In the genomic region with DNA sequence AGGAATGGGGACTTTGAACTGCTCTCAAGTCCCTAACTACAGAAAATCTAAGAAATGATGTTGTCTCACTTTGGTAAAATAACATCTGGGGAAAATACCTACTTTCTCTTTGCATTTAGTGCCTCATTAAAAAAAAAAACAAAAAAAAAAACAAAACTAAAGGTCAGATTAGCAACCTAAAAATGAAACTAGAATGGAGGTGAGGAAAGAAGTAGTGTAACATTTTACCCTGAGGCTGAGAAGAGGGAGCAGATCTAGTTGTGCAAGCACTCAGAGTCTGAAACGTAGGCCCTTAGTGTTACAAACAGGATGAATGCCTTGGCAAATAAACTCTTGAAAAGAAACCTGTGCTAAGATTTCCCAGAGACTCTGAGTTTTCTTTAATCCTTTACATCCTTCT, we compare ENCODE assay signal across 13 cellular contexts. TPM values are rescaled to one million over a fixed set of nuclear protein-coding genes. Genes with fewer than 3 reads are reported as not detected.
DNase-seq lines count a peak whose midpoint lies in the region; ATAC-seq lines count a peak whose summit lies in the region.
"Had no signal": no experiment of that assay in that cellular context is flagged by ENCODE, and none has a peak within 500 bp of the region (broad histone marks: within the 10 kb centered on the region; RNA-seq: fewer than 3 reads in every experiment).

No MANE protein-coding gene starts in this region.

- ATAC-seq in GM18502 (IDR thresholded peaks at IDR 0.05; ENCODE audit: poor library complexity, unreplicated experiment): peak; percentile 65
- ATAC-seq in GM19455 (IDR thresholded peaks at IDR 0.05; ENCODE audit: unreplicated experiment): peak; percentile 61
- ATAC-seq in HG03354 (IDR thresholded peaks at IDR 0.05; ENCODE audit: poor library complexity, severe bottlenecking, unreplicated experiment): peak; percentile 62
- no peak for ATAC-seq in GM18861 (IDR thresholded peaks at IDR 0.05; ENCODE audit: unreplicated experiment)
- ATAC-seq: Panc1 had no signal

- H3K23ac ChIP-seq in neuronal stem cell (ENCODE audit: low read depth, low read length, poor library complexity): no peak overlapping the region

- H3K27me3 ChIP-seq in effector memory CD4-positive, alpha-beta T cell (replicated peaks; ENCODE audit: control insufficient read depth, insufficient read depth, low read length, poor library complexity, severe bottlenecking): no peaks in the 10 kb centered on the region
- H3K27me3 ChIP-seq in H7 (ENCODE audit: control insufficient read depth, insufficient read depth, low read length) (no peaks in the 10 kb centered on the region), neuronal stem cell (ENCODE audit: control insufficient read depth in 3 of 3, insufficient read depth in 3 of 3, low read depth in 1 of 3, low read length in 3 of 3) (peaks cover 0 to 13% (median 0%) of the 10 kb centered on the region in 3 experiments)

- no CpG with 5 or more reads among the region's 1 CpG for WGBS in neuronal stem cell (ENCODE audit: extremely low coverage in 2 of 2, insufficient read length in 2 of 2, insufficient replicate concordance in 1 of 2), 2 donors

- DNase-seq in effector memory CD4-positive, alpha-beta T cell: no peak
- no peak for DNase-seq in H7
- no peak for DNase-seq in NCI-H1417 treated with DMSO at 0.1 percent for 48 hours (lab: John Stamatoyannopoulos, UW)
- DNase-seq in neuronal stem cell (ENCODE audit: low spot score): no peak
- DNase-seq: DND-41; naive B cell; NCI-H1436; stimulated activated CD4-positive, alpha-beta T cell treated with anti-CD3 and anti-CD28 coated beads, Interleukin-15, amount 100 ng/mL, for 24 hours had no signal

- peak overlapping the region; percentile 78 for H3K27ac ChIP-seq in effector memory CD4-positive, alpha-beta T cell (ENCODE audit: insufficient read depth, low read length, poor library complexity, severe bottlenecking)
- H3K27ac ChIP-seq in neuronal stem cell (replicated peaks; ENCODE audit: low read length): no peak overlapping the region

- no peak overlapping the region for H3K14ac ChIP-seq in neuronal stem cell (ENCODE audit: low read length)

- H2BK120ac ChIP-seq in neuronal stem cell (ENCODE audit: low read depth, low read length): no peak overlapping the region

- no peaks in the 10 kb centered on the region for H3K36me3 ChIP-seq in effector memory CD4-positive, alpha-beta T cell (ENCODE audit: control insufficient read depth, insufficient read depth, low read length)
- H3K36me3 ChIP-seq in H7 (replicated peaks; ENCODE audit: control insufficient read depth, insufficient read depth, low read length) (no peaks in the 10 kb centered on the region), neuronal stem cell (replicated peaks in 1 of 2; ENCODE audit: control insufficient read depth in 2 of 2, insufficient read depth in 2 of 2, low read length in 2 of 2) (no peaks in the 10 kb centered on the region)

- no peaks in the 10 kb centered on the region for H3K9me3 ChIP-seq in effector memory CD4-positive, alpha-beta T cell (ENCODE audit: control insufficient read depth, low read length)
- H3K9me3 ChIP-seq in neuronal stem cell (replicated peaks in 1 of 2; ENCODE audit: control insufficient read depth in 2 of 2, insufficient read depth in 1 of 2, low read depth in 1 of 2, low read length in 2 of 2): no peaks in the 10 kb centered on the region

- H2BK5ac ChIP-seq in neuronal stem cell (ENCODE audit: low read length): no peak overlapping the region

- H3K4ac ChIP-seq in neuronal stem cell (ENCODE audit: low read length): no peak overlapping the region

- no peaks in the 10 kb centered on the region for H3K79me1 ChIP-seq in neuronal stem cell (ENCODE audit: low read depth, low read length)

- H2BK12ac ChIP-seq in neuronal stem cell (ENCODE audit: low read length): no peak overlapping the region

- no peak overlapping the region for H3K4me2 ChIP-seq in neuronal stem cell (ENCODE audit: insufficient read depth, low read length, poor library complexity, severe bottlenecking)

- no peak overlapping the region for H2BK15ac ChIP-seq in neuronal stem cell (ENCODE audit: low read length)

- H3K4me3 ChIP-seq in effector memory CD4-positive, alpha-beta T cell (ENCODE audit: insufficient read depth, low read depth, low read length, poor library complexity, severe bottlenecking): no peak overlapping the region
- H3K4me3 ChIP-seq in H7 (ENCODE audit: insufficient read depth, low read depth, low read length): no peak overlapping the region
- H3K4me3 ChIP-seq in neuronal stem cell (ENCODE audit: low read length in 2 of 2): no peak overlapping the region

- no peak overlapping the region for H2AFZ ChIP-seq in neuronal stem cell (ENCODE audit: low read length)

- peaks cover 30% of the 10 kb centered on the region for H3K4me1 ChIP-seq in effector memory CD4-positive, alpha-beta T cell (ENCODE audit: control insufficient read depth, insufficient read depth, low read length, poor library complexity, severe bottlenecking)
- no peaks in the 10 kb centered on the region for H3K4me1 ChIP-seq in neuronal stem cell (ENCODE audit: control insufficient read depth in 2 of 2, insufficient read depth in 1 of 2, low read depth in 1 of 2, low read length in 2 of 2)

- no peak overlapping the region for H4K8ac ChIP-seq in neuronal stem cell (ENCODE audit: low read depth, low read length)

- H2AK5ac ChIP-seq in neuronal stem cell (ENCODE audit: low read depth, low read length): no peak overlapping the region

- no peak overlapping the region for H3K18ac ChIP-seq in neuronal stem cell (ENCODE audit: low read length)

- H3K9ac ChIP-seq in neuronal stem cell (ENCODE audit: low read depth, low read length, poor library complexity): no peak overlapping the region

- H4K91ac ChIP-seq in neuronal stem cell (ENCODE audit: low read depth, low read length, poor library complexity): no peak overlapping the region

RNA-seq across cellular contexts. Expression of a gene that starts 56.0 kb away (rescaled TPM):
- not detected in 2 replicates for total RNA-seq in H7 (2014; rRNA removed; shearing (Covaris generic))
- polyA plus RNA-seq in neuronal stem cell (2013, experiment 1 of 2): not detected
- 0.08 TPM for polyA plus RNA-seq in neuronal stem cell (2013, experiment 2 of 2)

RNA-seq across cellular contexts. Expression of a gene that starts 59.9 kb away (rescaled TPM):
- total RNA-seq in H7 (2014; rRNA removed; shearing (Covaris generic)): not detected in 2 replicates
- polyA plus RNA-seq in neuronal stem cell (2013, experiment 1 of 2): 0.03 TPM
- 0.04 TPM for polyA plus RNA-seq in neuronal stem cell (2013, experiment 2 of 2)
